Comparison of ENCODE assay signal across 18 cellular contexts in genomic region chr7:157930926-157931466, GRCh38.
DNase-seq lines count a peak whose midpoint lies in the region; ATAC-seq and TF ChIP-seq lines count a peak whose summit lies in the region.
"Had no signal": no experiment of that assay in that cellular context is flagged by ENCODE, and none has a peak within 500 bp of the region (broad histone marks: within the 10 kb centered on the region; RNA-seq: fewer than 3 reads in every experiment).

No MANE protein-coding gene starts in this region.

- H3K9me3 ChIP-seq in CD8-positive, alpha-beta T cell (ENCODE audit: low read length): no peaks in the 10 kb centered on the region

- H3K36me3 ChIP-seq in CD8-positive, alpha-beta T cell (ENCODE audit: insufficient read depth, low read length): no peaks in the 10 kb centered on the region
- H3K36me3 ChIP-seq: Peyer's patch had no signal

- peaks cover 9% of the 10 kb centered on the region for H3K9me3 Mint-ChIP-seq in CD8-positive, alpha-beta T cell
- H3K9me3 Mint-ChIP-seq in central memory CD8-positive, alpha-beta T cell: peaks cover 24% of the 10 kb centered on the region
- peaks cover 14% of the 10 kb centered on the region for H3K9me3 Mint-ChIP-seq in neural crest cell

- peak overlapping the region; percentile 57 for H3K27ac Mint-ChIP-seq in CD8-positive, alpha-beta T cell
- peak overlapping the region; percentile 19 for H3K27ac Mint-ChIP-seq in central memory CD8-positive, alpha-beta T cell (ENCODE audit: low read depth)
- peak overlapping the region; percentile 62 for H3K27ac Mint-ChIP-seq in neural crest cell (ENCODE audit: unreplicated experiment)
- H3K27ac Mint-ChIP-seq: CD4-positive, CD25-positive, alpha-beta regulatory T cell had no signal

- DNase-seq in activated CD8-positive, alpha-beta memory T cell treated with anti-CD3 and anti-CD28 coated beads, Interleukin-2, amount 50 U/mL, for 48 hours: peak; percentile 42
- DNase-seq in activated CD8-positive, alpha-beta memory T cell treated with anti-CD3 and anti-CD28 coated beads for 24 hours: no peak
- no peak for DNase-seq in CD8-positive, alpha-beta T cell
- no peak for DNase-seq in central memory CD8-positive, alpha-beta T cell (ENCODE audit: low spot score in 2 of 2)
- DNase-seq in neural crest cell (ENCODE audit: low read depth, low spot score): no peak
- DNase-seq in GM10248 (ENCODE audit: extremely low spot score): no peak
- DNase-seq in NCI-H524 treated with DMSO at 0.1 percent for 48 hours (lab: John Stamatoyannopoulos, UW): no peak
- no peak for DNase-seq in DMS 273 treated with DMSO at 0.1 percent for 48 hours (lab: John Stamatoyannopoulos, UW)
- DNase-seq: AML-193; Caco-2; CD4-positive, CD25-positive, alpha-beta regulatory T cell; DMS153; GOT3; KG1; NCI-H1930; NCI-H2171; NCI-H526; Peyer's patch had no signal

- H3K27me3 Mint-ChIP-seq in CD8-positive, alpha-beta T cell (ENCODE audit: low read depth): no peaks in the 10 kb centered on the region
- H3K27me3 Mint-ChIP-seq in central memory CD8-positive, alpha-beta T cell: peaks cover 22% of the 10 kb centered on the region
- no peaks in the 10 kb centered on the region for H3K27me3 Mint-ChIP-seq in neural crest cell (ENCODE audit: low read depth)
- H3K27me3 Mint-ChIP-seq: CD4-positive, CD25-positive, alpha-beta regulatory T cell had no signal

- no peak overlapping the region for H3K4me3 ChIP-seq in CD8-positive, alpha-beta T cell (ENCODE audit: low read depth, low read length)
- H3K4me3 ChIP-seq: Peyer's patch had no signal

- H3K27me3 ChIP-seq in CD8-positive, alpha-beta T cell (ENCODE audit: insufficient read depth, low read length): no peaks in the 10 kb centered on the region
- H3K27me3 ChIP-seq: Peyer's patch had no signal

- H3K4me1 ChIP-seq in CD8-positive, alpha-beta T cell (ENCODE audit: insufficient read depth, low read length): peaks cover 45% of the 10 kb centered on the region
- H3K4me1 ChIP-seq: Caco-2, Peyer's patch had no signal

- POLR2A ChIA-PET in CD8-positive, alpha-beta T cell (lab: Charles Lee): no interaction called here
- POLR2A ChIA-PET in GM10248 (lab: Yijun Ruan, JAX): no interaction called here

- no peak overlapping the region for H3K27ac ChIP-seq in CD8-positive, alpha-beta T cell (ENCODE audit: low read depth, low read length)
- H3K27ac ChIP-seq: Peyer's patch had no signal

- intact Hi-C loops in CD8-positive, alpha-beta T cell (cut with DNase I, micrococcal nuclease): no loop called here

- H3K36me3 Mint-ChIP-seq in CD8-positive, alpha-beta T cell: no peaks in the 10 kb centered on the region
- no peaks in the 10 kb centered on the region for H3K36me3 Mint-ChIP-seq in central memory CD8-positive, alpha-beta T cell (ENCODE audit: insufficient read depth)
- peaks cover 10% of the 10 kb centered on the region for H3K36me3 Mint-ChIP-seq in neural crest cell (ENCODE audit: low read depth)
- H3K36me3 Mint-ChIP-seq: CD4-positive, CD25-positive, alpha-beta regulatory T cell had no signal

- CTCF ChIA-PET in CD8-positive, alpha-beta T cell (lab: Charles Lee): no interaction called here
- CTCF ChIA-PET in GM10248 (lab: Yijun Ruan, JAX): no interaction called here

- ATAC-seq in CD8-positive, alpha-beta T cell: no peak
- no peak for ATAC-seq in central memory CD8-positive, alpha-beta T cell (replicated peaks; ENCODE audit: extremely low read depth, poor library complexity, severe bottlenecking)

- no peak overlapping the region for H3K4me3 Mint-ChIP-seq in CD8-positive, alpha-beta T cell
- no peak overlapping the region for H3K4me3 Mint-ChIP-seq in central memory CD8-positive, alpha-beta T cell
- no peak overlapping the region for H3K4me3 Mint-ChIP-seq in neural crest cell

- no peak for TF ChIP-seq CTCF in CD8-positive, alpha-beta T cell (IDR thresholded peaks at IDR 0.05)
- TF ChIP-seq CTCF in neural crest cell (conservative IDR thresholded peaks at IDR 0.05) (no peak), GM10248 (IDR thresholded peaks at IDR 0.05; ENCODE audit: control extremely low read depth, extremely low read depth, low read depth, missing control alignments) (no peak)

- H3K4me1 Mint-ChIP-seq in CD8-positive, alpha-beta T cell (ENCODE audit: low read depth): peaks cover 42% of the 10 kb centered on the region
- H3K4me1 Mint-ChIP-seq in central memory CD8-positive, alpha-beta T cell: peaks cover 9% of the 10 kb centered on the region
- no peaks in the 10 kb centered on the region for H3K4me1 Mint-ChIP-seq in neural crest cell
